Comparison of ENCODE assay signal across 1 cellular context in the genomic region with DNA sequence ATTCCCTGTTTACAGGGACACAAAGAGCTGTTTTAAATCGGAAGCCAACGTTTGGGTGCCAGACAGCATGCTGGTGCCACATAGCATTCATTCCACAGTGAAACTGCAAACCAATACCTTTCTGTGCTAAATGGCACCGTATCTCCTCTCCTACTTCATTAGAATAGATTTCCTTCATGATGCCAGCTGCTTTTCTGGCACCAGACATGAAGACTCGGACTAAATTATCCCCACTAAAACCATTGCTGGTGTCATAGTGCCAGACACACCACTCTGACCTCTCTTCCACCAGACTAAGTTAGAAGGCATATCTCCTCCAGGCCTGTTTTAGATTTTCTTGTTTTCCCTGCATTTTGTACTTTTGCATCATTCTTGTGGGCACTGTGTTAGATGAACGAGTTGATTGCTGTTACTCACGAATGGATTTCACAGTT.
TF ChIP-seq lines count a peak whose summit lies in the region.

No MANE protein-coding gene starts in this region.

TF ChIP-seq in IMR-90, 13 proteins besides CTCF, POLR2A, EP300 and RAD21 (continued from another document):
- TF ChIP-seq RFX5 (IDR thresholded peaks at IDR 0.05; ENCODE audit: low read depth, low read length) (no peak), MAZ (IDR thresholded peaks at IDR 0.05; ENCODE audit: borderline replicate concordance, low read depth, low read length) (no peak)
- TF ChIP-seq, protein P1, sequence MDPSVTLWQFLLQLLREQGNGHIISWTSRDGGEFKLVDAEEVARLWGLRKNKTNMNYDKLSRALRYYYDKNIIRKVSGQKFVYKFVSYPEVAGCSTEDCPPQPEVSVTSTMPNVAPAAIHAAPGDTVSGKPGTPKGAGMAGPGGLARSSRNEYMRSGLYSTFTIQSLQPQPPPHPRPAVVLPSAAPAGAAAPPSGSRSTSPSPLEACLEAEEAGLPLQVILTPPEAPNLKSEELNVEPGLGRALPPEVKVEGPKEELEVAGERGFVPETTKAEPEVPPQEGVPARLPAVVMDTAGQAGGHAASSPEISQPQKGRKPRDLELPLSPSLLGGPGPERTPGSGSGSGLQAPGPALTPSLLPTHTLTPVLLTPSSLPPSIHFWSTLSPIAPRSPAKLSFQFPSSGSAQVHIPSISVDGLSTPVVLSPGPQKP (IDR thresholded peaks at IDR 0.05; ENCODE audit: borderline replicate concordance, low read depth, low read length) = no peak
